ENCODE assay signal across 7 cellular contexts in genomic region chr21:35102488-35103407, GRCh38. TPM values are rescaled to one million over a fixed set of nuclear protein-coding genes. Genes with fewer than 3 reads are reported as not detected.
A peak's percentile ranks its signal among the peaks of the same experiment; 100 is the strongest.
DNase-seq lines count a peak whose midpoint lies in the region; ATAC-seq and TF ChIP-seq lines count a peak whose summit lies in the region.

No MANE protein-coding gene starts in this region.

- POLR2A ChIA-PET in HEK293T (lab: Yijun Ruan, JAX) = no interaction called here

- CTCF ChIA-PET in HEK293T (lab: Yijun Ruan, JAX) = no interaction called here

- TF ChIP-seq CTCF in left ventricle myocardium inferior (IDR thresholded peaks at IDR 0.05; ENCODE audit: borderline replicate concordance) = no peak

- peak; percentile 72 for ATAC-seq in stimulated activated naive CD8-positive, alpha-beta T cell treated with anti-CD3 and anti-CD28 coated beads, Interleukin-15, Interleukin-2, amounts not matched to agents 100 U/mL and 50 U/mL, for 24 hours
- ATAC-seq in GM19035 (IDR thresholded peaks at IDR 0.05; ENCODE audit: unreplicated experiment) = no peak

- peak; percentile 91 for DNase-seq in KG1 (lab: John Stamatoyannopoulos, UW)
- DNase-seq in UCSD-AML1 (lab: John Stamatoyannopoulos, UW; ENCODE audit: unreplicated experiment) = peak; percentile 71
- peak; percentile 26 for DNase-seq in left ventricle myocardium inferior
- peak; percentile 32 for DNase-seq in stimulated activated naive CD8-positive, alpha-beta T cell treated with anti-CD3 and anti-CD28 coated beads, Interleukin-15, Interleukin-2, amounts not matched to agents 100 U/mL and 50 U/mL, for 24 hours
- DNase-seq in NCI-H526 (lab: John Stamatoyannopoulos, UW) = no peak
- no peak for DNase-seq in HEK293T (ENCODE audit: extremely low spot score)

- peaks cover 8% of the 10 kb centered on the region for H3K4me1 ChIP-seq in left ventricle myocardium inferior

- H3K4me3 ChIP-seq in left ventricle myocardium inferior = no peak overlapping the region

- H3K9me3 ChIP-seq in left ventricle myocardium inferior (replicated peaks) = no peaks in the 10 kb centered on the region

- intact Hi-C loops in left ventricle myocardium inferior (cut with micrococcal nuclease) = no loop called here

- no peak overlapping the region for H3K27ac ChIP-seq in left ventricle myocardium inferior (replicated peaks)

- H3K27me3 ChIP-seq in left ventricle myocardium inferior (ENCODE audit: low read depth) = peaks cover 66% of the 10 kb centered on the region

- H3K36me3 ChIP-seq in left ventricle myocardium inferior = no peaks in the 10 kb centered on the region

TF ChIP-seq in HEK293T, 16 proteins besides CTCF, POLR2A, EP300 and RAD21:
- TF ChIP-seq L3MBTL2 (conservative IDR thresholded peaks at IDR 0.05) = no peak
- TF ChIP-seq BHLHE40 (IDR thresholded peaks at IDR 0.05; ENCODE audit: borderline replicate concordance) = no peak
- TF ChIP-seq ARNT (IDR thresholded peaks at IDR 0.05) = no peak
- TF ChIP-seq NFRKB (IDR thresholded peaks at IDR 0.05) = no peak
- TF ChIP-seq FOXA1 (IDR thresholded peaks at IDR 0.05) = no peak
- TF ChIP-seq SP1 (IDR thresholded peaks at IDR 0.05) = no peak
- TF ChIP-seq TARDBP (IDR thresholded peaks at IDR 0.05) = no peak
- no peak for TF ChIP-seq CTBP1 (IDR thresholded peaks at IDR 0.05; ENCODE audit: borderline replicate concordance)
- no peak for TF ChIP-seq FOXK2 (IDR thresholded peaks at IDR 0.05)
- no peak for TF ChIP-seq HDGF (IDR thresholded peaks at IDR 0.05; ENCODE audit: borderline replicate concordance)
- no peak for TF ChIP-seq SUZ12 (IDR thresholded peaks at IDR 0.05)
- no peak for TF ChIP-seq FOXM1 (IDR thresholded peaks at IDR 0.05; ENCODE audit: borderline replicate concordance)
- TF ChIP-seq LEF1 (IDR thresholded peaks at IDR 0.05; ENCODE audit: borderline replicate concordance) = no peak
- TF ChIP-seq, protein P1, sequence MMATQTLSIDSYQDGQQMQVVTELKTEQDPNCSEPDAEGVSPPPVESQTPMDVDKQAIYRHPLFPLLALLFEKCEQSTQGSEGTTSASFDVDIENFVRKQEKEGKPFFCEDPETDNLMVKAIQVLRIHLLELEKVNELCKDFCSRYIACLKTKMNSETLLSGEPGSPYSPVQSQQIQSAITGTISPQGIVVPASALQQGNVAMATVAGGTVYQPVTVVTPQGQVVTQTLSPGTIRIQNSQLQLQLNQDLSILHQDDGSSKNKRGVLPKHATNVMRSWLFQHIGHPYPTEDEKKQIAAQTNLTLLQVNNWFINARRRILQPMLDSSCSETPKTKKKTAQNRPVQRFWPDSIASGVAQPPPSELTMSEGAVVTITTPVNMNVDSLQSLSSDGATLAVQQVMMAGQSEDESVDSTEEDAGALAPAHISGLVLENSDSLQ (IDR thresholded peaks at IDR 0.05) = no peak

RNA-seq across cellular contexts. Expression of gene RUNX1, which starts 53.6 kb away (rescaled TPM):
- total RNA-seq in left ventricle myocardium inferior = 1.5 TPM

Comparison
In these comparisons a context has a peak if more than half of its experiments do, and no peak if none do; other contexts are left out.
1. DNase-seq: peak in KG1 (single experiment), UCSD-AML1 (single experiment), left ventricle myocardium inferior (single experiment) and stimulated activated naive CD8-positive, alpha-beta T cell treated with anti-CD3 and anti-CD28 coated beads, Interleukin-15, Interleukin-2, amounts not matched to agents 100 U/mL and 50 U/mL, for 24 hours (single experiment); none in NCI-H526 (0 of 2) and HEK293T (single experiment).